In genomic region chr22:30470655-30471054, GRCh38 we compare ENCODE assay signal across 31 cellular contexts. TPM values are rescaled to one million over a fixed set of nuclear protein-coding genes. Genes with fewer than 3 reads are reported as not detected.
"Had no signal": no experiment of that assay in that cellular context is flagged by ENCODE, and none has a peak within 500 bp of the region (broad histone marks: within the 10 kb centered on the region; RNA-seq: fewer than 3 reads in every experiment).

No MANE protein-coding gene starts in this region.

- H3K27ac ChIP-seq: ascending aorta, breast epithelium, cardiac muscle cell, colonic mucosa, epithelial cell of prostate, esophagus squamous epithelium, gastroesophageal sphincter, heart right ventricle, hepatocyte had no signal

- H3K27ac Mint-ChIP-seq: activated CD4-positive, alpha-beta T cell treated with anti-CD3 and anti-CD28 coated beads for 36 hours; activated CD4-positive, alpha-beta T cell treated with anti-CD3 and anti-CD28 coated beads, Interleukin-2, amount 10 ng/mL, durations not matched to agents 24 days and 14 days; activated naive CD4-positive, alpha-beta T cell treated with anti-CD3 and anti-CD28 coated beads, Interleukin-2, amount 10 ng/mL, durations not matched to agents 7 days and 5 days; activated naive CD8-positive, alpha-beta T cell; activated T-helper 1 cell treated with anti-CD3 and anti-CD28 coated beads, Interleukin-12 subunit alpha, Interleukin-12 subunit beta, Interleukin-2, Interleukin-4 antibody, amounts not matched to agents 30 ng/mL and 10 ng/mL and 1 ng/mL, durations not matched to agents 14 hours and 24 hours and 36 hours; activated T-helper 2 cell treated with anti-CD3 and anti-CD28 coated beads, Interferon-gamma antibody, Interleukin-2, Interleukin-4, amounts not matched to agents 10 μg/mL and 5 μg/mL and 100 μg/mL, durations not matched to agents 14 hours and 24 hours and 36 hours; brain had no signal

- ATAC-seq: activated CD4-positive, alpha-beta T cell treated with anti-CD3 and anti-CD28 coated beads for 36 hours; gastroesophageal sphincter; heart right ventricle had no signal

- H3K36me3 ChIP-seq: ascending aorta, breast epithelium, cardiac muscle cell, colonic mucosa, esophagus squamous epithelium, gastroesophageal sphincter, heart right ventricle had no signal

- H3K36me3 Mint-ChIP-seq: activated naive CD4-positive, alpha-beta T cell treated with anti-CD3 and anti-CD28 coated beads, Interleukin-2, amount 10 ng/mL, durations not matched to agents 7 days and 5 days; activated naive CD8-positive, alpha-beta T cell; brain had no signal

- H3K4me1 Mint-ChIP-seq: activated CD4-positive, alpha-beta T cell treated with anti-CD3 and anti-CD28 coated beads for 36 hours; brain had no signal

- DNase-seq: activated CD4-positive, alpha-beta T cell treated with anti-CD3 and anti-CD28 coated beads for 36 hours; activated CD4-positive, alpha-beta T cell treated with anti-CD3 and anti-CD28 coated beads, Interleukin-2, amount 10 ng/mL, durations not matched to agents 24 days and 14 days; activated CD4-positive, CD25-positive, alpha-beta regulatory T cell; activated CD4-positive, CD25-positive, alpha-beta regulatory T cell treated with anti-CD3 and anti-CD28 coated beads, Interleukin-2, amount 50 U/mL, for 72 hours; activated effector memory CD4-positive, alpha-beta T cell treated with anti-CD3 and anti-CD28 coated beads, Interleukin-2, amount 50 U/mL, for 16 hours; activated naive CD4-positive, alpha-beta T cell treated with anti-CD3 and anti-CD28 coated beads, Interleukin-2, amount 10 ng/mL, durations not matched to agents 7 days and 5 days; activated T-cell treated with anti-CD3 and anti-CD28 coated beads, Interleukin-2, amount 50 U/mL, for 1 hour; activated T-cell treated with anti-CD3 and anti-CD28 coated beads, Interleukin-2, amount 50 U/mL, for 48 hours; central memory CD4-positive, alpha-beta T cell; cerebellar nuclear complex; colonic mucosa; effector CD8-positive, alpha-beta T cell; esophagus squamous epithelium; foreskin melanocyte; heart right ventricle; T-helper 2 cell had no signal

- H3K9me3 ChIP-seq: ascending aorta, breast epithelium, colonic mucosa, esophagus squamous epithelium, gastroesophageal sphincter, heart right ventricle had no signal

- H3K9me3 Mint-ChIP-seq: activated naive CD4-positive, alpha-beta T cell treated with anti-CD3 and anti-CD28 coated beads, Interleukin-2, amount 10 ng/mL, durations not matched to agents 7 days and 5 days; activated T-helper 1 cell treated with anti-CD3 and anti-CD28 coated beads, Interleukin-12 subunit alpha, Interleukin-12 subunit beta, Interleukin-2, Interleukin-4 antibody, amounts not matched to agents 30 ng/mL and 10 ng/mL and 1 ng/mL, durations not matched to agents 14 hours and 24 hours and 36 hours; activated T-helper 2 cell treated with anti-CD3 and anti-CD28 coated beads, Interferon-gamma antibody, Interleukin-2, Interleukin-4, amounts not matched to agents 10 μg/mL and 5 μg/mL and 100 μg/mL, durations not matched to agents 14 hours and 24 hours and 36 hours; brain had no signal

- H3K4me3 Mint-ChIP-seq: activated CD4-positive, alpha-beta T cell treated with anti-CD3 and anti-CD28 coated beads for 36 hours; activated CD4-positive, alpha-beta T cell treated with anti-CD3 and anti-CD28 coated beads, Interleukin-2, amount 10 ng/mL, durations not matched to agents 24 days and 14 days; activated naive CD4-positive, alpha-beta T cell treated with anti-CD3 and anti-CD28 coated beads, Interleukin-2, amount 10 ng/mL, durations not matched to agents 7 days and 5 days; activated naive CD8-positive, alpha-beta T cell; activated T-helper 1 cell treated with anti-CD3 and anti-CD28 coated beads, Interleukin-12 subunit alpha, Interleukin-12 subunit beta, Interleukin-2, Interleukin-4 antibody, amounts not matched to agents 30 ng/mL and 10 ng/mL and 1 ng/mL, durations not matched to agents 14 hours and 24 hours and 36 hours; brain had no signal

- H3K4me3 ChIP-seq: ascending aorta, breast epithelium, cardiac muscle cell, colonic mucosa, esophagus squamous epithelium, gastroesophageal sphincter, heart right ventricle, hepatocyte had no signal

- H3K4me1 ChIP-seq: ascending aorta, breast epithelium, colonic mucosa, gastroesophageal sphincter, heart right ventricle had no signal

RNA-seq across cellular contexts. Expression of gene SEC14L3, which starts 1.2 kb away (rescaled TPM):
- total RNA-seq: activated CD4-positive, alpha-beta T cell treated with anti-CD3 and anti-CD28 coated beads for 36 hours; activated CD4-positive, alpha-beta T cell treated with anti-CD3 and anti-CD28 coated beads, Interleukin-2, amount 10 ng/mL, durations not matched to agents 24 days and 14 days; activated T-helper 1 cell treated with anti-CD3 and anti-CD28 coated beads, Interleukin-12 subunit alpha, Interleukin-12 subunit beta, Interleukin-2, Interleukin-4 antibody, amounts not matched to agents 30 ng/mL and 10 ng/mL and 1 ng/mL, durations not matched to agents 14 hours and 24 hours and 36 hours; activated T-helper 2 cell treated with anti-CD3 and anti-CD28 coated beads, Interferon-gamma antibody, Interleukin-2, Interleukin-4, amounts not matched to agents 10 μg/mL and 5 μg/mL and 100 μg/mL, durations not matched to agents 14 hours and 24 hours and 36 hours; ascending aorta; breast epithelium; cardiac muscle cell; colonic mucosa; dermis microvascular lymphatic vessel endothelial cell; endothelial cell of umbilical vein; fibroblast of lung; fibroblast of villous mesenchyme; gastroesophageal sphincter; glomerular endothelial cell; heart right ventricle; hepatocyte had no signal

RNA-seq across cellular contexts. Expression of gene SEC14L4, which starts 34.8 kb away (rescaled TPM):
- total RNA-seq: activated CD4-positive, alpha-beta T cell treated with anti-CD3 and anti-CD28 coated beads for 36 hours; activated CD4-positive, alpha-beta T cell treated with anti-CD3 and anti-CD28 coated beads, Interleukin-2, amount 10 ng/mL, durations not matched to agents 24 days and 14 days; activated T-helper 1 cell treated with anti-CD3 and anti-CD28 coated beads, Interleukin-12 subunit alpha, Interleukin-12 subunit beta, Interleukin-2, Interleukin-4 antibody, amounts not matched to agents 30 ng/mL and 10 ng/mL and 1 ng/mL, durations not matched to agents 14 hours and 24 hours and 36 hours; activated T-helper 2 cell treated with anti-CD3 and anti-CD28 coated beads, Interferon-gamma antibody, Interleukin-2, Interleukin-4, amounts not matched to agents 10 μg/mL and 5 μg/mL and 100 μg/mL, durations not matched to agents 14 hours and 24 hours and 36 hours; ascending aorta; colonic mucosa; endothelial cell of umbilical vein; esophagus squamous epithelium; gastroesophageal sphincter; glomerular endothelial cell; hepatocyte had no signal
